1 cellular context compared by ENCODE assay signal in genomic region chrX:68461541-68461940, GRCh38.
TF ChIP-seq lines count a peak whose summit lies in the region.

No MANE protein-coding gene starts in this region.

TF ChIP-seq in HepG2, 621 proteins besides CTCF, POLR2A, EP300 and RAD21:
- TF ChIP-seq ZNF230 (CRISPR knock-in tag; IDR thresholded peaks at IDR 0.05) = no peak
TF ChIP-seq in HepG2: peak in this region for 0.
